In genomic region chr3:14948609-14949038, GRCh38 we compare ENCODE assay signal across 8 cellular contexts. TPM values are rescaled to one million over a fixed set of nuclear protein-coding genes. Genes with fewer than 3 reads are reported as not detected.
DNase-seq lines count a peak whose midpoint lies in the region; TF ChIP-seq lines count a peak whose summit lies in the region.

No MANE protein-coding gene starts in this region.

- peak overlapping the region; percentile 55 for H3K4me3 ChIP-seq in GM12875 (ENCODE audit: low read depth, low read length)
- H3K4me3 ChIP-seq in OCI-LY7 (ENCODE audit: low read depth, low read length, poor library complexity, severe bottlenecking), result peak overlapping the region; percentile 81
- H3K4me3 ChIP-seq in esophagus muscularis mucosa, result peak overlapping the region; percentile 82 to 99 (median 92)
- peak overlapping the region; percentile 78 for H3K4me3 ChIP-seq in retinal pigment epithelial cell (ENCODE audit: low read length)

- peaks cover 16% of the 10 kb centered on the region; the same call in 1 of the 2 replicates for H4K20me1 ChIP-seq in OCI-LY7 (ENCODE audit: insufficient read depth, low read length)

- DNase-seq in OCI-LY7 (ENCODE audit: low spot score) (no peak), esophagus muscularis mucosa (ENCODE audit: extremely low spot score) (no peak), retinal pigment epithelial cell (ENCODE audit: low read depth) (no peak), cerebellar nuclear complex (lab: John Stamatoyannopoulos, UW) (no peak), putamen (ENCODE audit: low spot score) (no peak), NCI-H748 (lab: John Stamatoyannopoulos, UW; ENCODE audit: unreplicated experiment) (no peak), cortex of kidney (lab: John Stamatoyannopoulos, UW) (no peak)

- WGBS in esophagus muscularis mucosa, result 2% methylated on average over 20 of the region's 26 CpGs

- TF ChIP-seq EP300 in esophagus muscularis mucosa (IDR thresholded peaks at IDR 0.05), result no peak

- POLR2A ChIA-PET in OCI-LY7 (lab: Charles Lee), result interaction anchor here (0.9 to 1.0 kb wide), 2 partner anchors 18 to 100 kb away, joined by 3 to 4 read pairs; no protein-coding TSS in a partner anchor

- BruUV-seq in OCI-LY7 (replicated peaks; lab: Mats Ljungman, UMichigan), result no TSS peak

- intact Hi-C loops in OCI-LY7 (cut with micrococcal nuclease; ENCODE audit: unreplicated experiment) (loop anchor here (1.0 to 5.0 kb wide), 4 partner anchors 102 to 826 kb away; partner anchors contain the start of genes CHCHD4, LSM3, RBSN and XPC), esophagus muscularis mucosa (cut with DNase I) (loop anchor here (10.0 kb wide), 1 partner anchor 106 kb away; no protein-coding TSS in a partner anchor)

- H3K79me2 ChIP-seq in OCI-LY7 (ENCODE audit: insufficient read depth, low read depth, low read length), result peaks cover 83% of the 10 kb centered on the region

- H3K36me3 ChIP-seq in OCI-LY7 (ENCODE audit: insufficient read depth, low read length), result peaks cover 47% of the 10 kb centered on the region
- peaks cover 9 to 22% (median 15%) of the 10 kb centered on the region in 4 donors for H3K36me3 ChIP-seq in esophagus muscularis mucosa

- CTCF ChIA-PET in OCI-LY7 (lab: Charles Lee; ENCODE audit: unreplicated experiment), result no interaction called here

- H2AFZ ChIP-seq in OCI-LY7 (ENCODE audit: low read length), result peak overlapping the region; percentile 45; the same call in 1 of the 2 replicates

- no peak for TF ChIP-seq CTCF in GM12875 (IDR thresholded peaks at IDR 0.05; ENCODE audit: borderline replicate concordance, insufficient read depth, low read depth, low read length)
- TF ChIP-seq CTCF in OCI-LY7 (conservative IDR thresholded peaks at IDR 0.05; ENCODE audit: low read length), result no peak
- TF ChIP-seq CTCF in esophagus muscularis mucosa (IDR thresholded peaks at IDR 0.05), result no peak
- no peak for TF ChIP-seq CTCF in retinal pigment epithelial cell (conservative IDR thresholded peaks at IDR 0.05; ENCODE audit: low read depth, low read length)

- H3K27ac ChIP-seq in OCI-LY7 (ENCODE audit: low read depth, low read length, poor library complexity, severe bottlenecking), result peak overlapping the region; percentile 38
- H3K27ac ChIP-seq in esophagus muscularis mucosa (replicated peaks in 1 of 4), result peak overlapping the region; percentile 99 to 100 (median 99)

- no peaks in the 10 kb centered on the region for H3K9me3 ChIP-seq in OCI-LY7 (ENCODE audit: low read length)
- H3K9me3 ChIP-seq in esophagus muscularis mucosa, result no peaks in the 10 kb centered on the region

- TF ChIP-seq POLR2A in esophagus muscularis mucosa (IDR thresholded peaks at IDR 0.05; ENCODE audit: low read depth), result no peak

- peaks cover 30% of the 10 kb centered on the region for H3K4me1 ChIP-seq in OCI-LY7 (ENCODE audit: insufficient read depth, low read length, poor library complexity, severe bottlenecking)
- peaks cover 30 to 75% (median 57%) of the 10 kb centered on the region in 4 donors for H3K4me1 ChIP-seq in esophagus muscularis mucosa

- no peaks in the 10 kb centered on the region for H3K27me3 ChIP-seq in esophagus muscularis mucosa

- H3K4me2 ChIP-seq in OCI-LY7 (ENCODE audit: low read length), result peak overlapping the region; percentile 85

- no peaks in the 10 kb centered on the region for H3K9me2 ChIP-seq in OCI-LY7 (ENCODE audit: insufficient read depth, low read length)

RNA-seq across cellular contexts. Expression of gene NR2C2, which starts 1.2 kb away (rescaled TPM):
- total RNA-seq in OCI-LY7 (2014; rRNA removed; shearing (Covaris generic)), result 28.0 and 35.9 TPM in 2 replicates
- total RNA-seq in OCI-LY7 (2022), result 62.1 and 62.3 TPM in 2 replicates
- total RNA-seq in esophagus muscularis mucosa, result 10 to 100 TPM; 36.4 to 43.9 (median 40.8) TPM
